ENCODE assay signal across 20 cellular contexts in genomic region chr19:4109626-4109945, GRCh38. TPM values are rescaled to one million over a fixed set of nuclear protein-coding genes. Genes with fewer than 3 reads are reported as not detected.
DNase-seq lines count a peak whose midpoint lies in the region; ATAC-seq and TF ChIP-seq lines count a peak whose summit lies in the region.
"Had no signal": no experiment of that assay in that cellular context is flagged by ENCODE, and none has a peak within 500 bp of the region (broad histone marks: within the 10 kb centered on the region; RNA-seq: fewer than 3 reads in every experiment).

No MANE protein-coding gene starts in this region.

- no peak overlapping the region for H2BK5ac ChIP-seq in mesenchymal stem cell (ENCODE audit: low read depth, low read length, poor library complexity, severe bottlenecking)

- no peak overlapping the region for H2AFZ ChIP-seq in SU-DHL-6 (ENCODE audit: low read depth, low read length, severe bottlenecking)
- H2AFZ ChIP-seq in mesenchymal stem cell (ENCODE audit: low read depth, low read length): no peak overlapping the region

- no peak overlapping the region for H3K23ac ChIP-seq in mesenchymal stem cell (ENCODE audit: low read length in 2 of 2)

- H3K79me1 ChIP-seq in mesenchymal stem cell (replicated peaks; ENCODE audit: low read length, poor library complexity, severe bottlenecking): peaks cover 60% of the 10 kb centered on the region

- H2AK5ac ChIP-seq in mesenchymal stem cell (ENCODE audit: low read length, severe bottlenecking): no peak overlapping the region

- no peak overlapping the region for H3K18ac ChIP-seq in mesenchymal stem cell (ENCODE audit: low read depth in 1 of 2, low read length in 2 of 2)

- no peaks in the 10 kb centered on the region for H3K9me3 Mint-ChIP-seq in activated CD4-positive, alpha-beta memory T cell treated with anti-CD3 and anti-CD28 coated beads, Interleukin-2, amount 10 ng/mL, durations not matched to agents 7 days and 5 days
- H3K9me3 Mint-ChIP-seq in activated CD4-positive, alpha-beta memory T cell treated with anti-CD3 and anti-CD28 coated beads for 36 hours: no peaks in the 10 kb centered on the region
- no peaks in the 10 kb centered on the region for H3K9me3 Mint-ChIP-seq in effector memory CD8-positive, alpha-beta T cell
- H3K9me3 Mint-ChIP-seq in stimulated activated naive B cell treated with anti-CD40 and anti-IgM and Interleukin-4, amounts not matched to agents 10 μg/mL and 1 μg/mL and 100 μg/mL, for 72 hours: no peaks in the 10 kb centered on the region

- no peak overlapping the region for H3K4me3 Mint-ChIP-seq in activated CD4-positive, alpha-beta memory T cell treated with anti-CD3 and anti-CD28 coated beads, Interleukin-2, amount 10 ng/mL, durations not matched to agents 7 days and 5 days
- H3K4me3 Mint-ChIP-seq in activated CD4-positive, alpha-beta memory T cell treated with anti-CD3 and anti-CD28 coated beads for 36 hours: no peak overlapping the region
- H3K4me3 Mint-ChIP-seq in effector memory CD8-positive, alpha-beta T cell: peak overlapping the region; percentile 49 to 74
- H3K4me3 Mint-ChIP-seq in stimulated activated naive B cell treated with anti-CD40 and anti-IgM and Interleukin-4, amounts not matched to agents 10 μg/mL and 1 μg/mL and 100 μg/mL, for 72 hours: peak overlapping the region in 1 of 2 donors; percentile 32

- no peaks in the 10 kb centered on the region for H4K20me1 ChIP-seq in SU-DHL-6 (ENCODE audit: low read depth, low read length)

- CTCF ChIA-PET in activated CD4-positive, alpha-beta memory T cell treated with anti-CD3 and anti-CD28 coated beads, Interleukin-2, amount 10 ng/mL, durations not matched to agents 7 days and 5 days (lab: Charles Lee): interaction anchor here (0.5 to 1.2 kb wide), 3 partner anchors 30 to 122 kb away, joined by 3 to 13 read pairs (median 4); no protein-coding TSS in a partner anchor
- CTCF ChIA-PET in activated CD4-positive, alpha-beta memory T cell treated with anti-CD3 and anti-CD28 coated beads for 36 hours (lab: Charles Lee): interaction anchor here (0.8 to 1.9 kb wide), 2 partner anchors 30 to 122 kb away, joined by 3 to 10 read pairs; no protein-coding TSS in a partner anchor

- TF ChIP-seq POLR2A in erythroblast (IDR thresholded peaks at IDR 0.05; ENCODE audit: low read length): no peak

- H3K27ac Mint-ChIP-seq in activated CD4-positive, alpha-beta memory T cell treated with anti-CD3 and anti-CD28 coated beads, Interleukin-2, amount 10 ng/mL, durations not matched to agents 7 days and 5 days: peak overlapping the region; percentile 95
- H3K27ac Mint-ChIP-seq in activated CD4-positive, alpha-beta memory T cell treated with anti-CD3 and anti-CD28 coated beads for 36 hours: no peak overlapping the region
- H3K27ac Mint-ChIP-seq in effector memory CD8-positive, alpha-beta T cell: peak overlapping the region; percentile 86 to 95
- peak overlapping the region; percentile 100 for H3K27ac Mint-ChIP-seq in stimulated activated naive B cell treated with anti-CD40 and anti-IgM and Interleukin-4, amounts not matched to agents 10 μg/mL and 1 μg/mL and 100 μg/mL, for 72 hours

- no peak for ATAC-seq in effector memory CD8-positive, alpha-beta T cell (replicated peaks)
- ATAC-seq in stimulated activated naive B cell treated with anti-CD40 and anti-IgM and Interleukin-4, amounts not matched to agents 10 μg/mL and 1 μg/mL and 100 μg/mL, for 72 hours (replicated peaks): no peak
- ATAC-seq: right cardiac atrium had no signal

- no peak overlapping the region for H2BK12ac ChIP-seq in mesenchymal stem cell (ENCODE audit: low read length in 2 of 2)

- H4K91ac ChIP-seq in mesenchymal stem cell (ENCODE audit: low read length): no peak overlapping the region

- H3K36me3 ChIP-seq in SU-DHL-6 (ENCODE audit: low read length): no peaks in the 10 kb centered on the region
- peaks cover 89% of the 10 kb centered on the region in 2 experiments for H3K36me3 ChIP-seq in mesenchymal stem cell (ENCODE audit: control insufficient read depth in 1 of 2, insufficient read depth in 2 of 2, low read depth in 1 of 2, low read length in 2 of 2)

- H3F3A ChIP-seq in SU-DHL-6 (ENCODE audit: insufficient read depth): no peaks in the 10 kb centered on the region; the same call in 1 of the 2 replicates

- H4K8ac ChIP-seq in mesenchymal stem cell (ENCODE audit: low read length): no peak overlapping the region

- H3K9me3 ChIP-seq in SU-DHL-6 (ENCODE audit: insufficient read depth, low read length) (no peaks in the 10 kb centered on the region), mesenchymal stem cell (ENCODE audit: control insufficient read depth, low read length) (no peaks in the 10 kb centered on the region)
- H3K9me3 ChIP-seq: HAP-1, upper lobe of right lung had no signal

- H3K4me2 ChIP-seq in SU-DHL-6 (ENCODE audit: low read depth, low read length, poor library complexity, severe bottlenecking) (peak overlapping the region; percentile 0), mesenchymal stem cell (ENCODE audit: low read length, poor library complexity, severe bottlenecking) (no peak overlapping the region)

- TF ChIP-seq CTCF in SU-DHL-6 (IDR thresholded peaks at IDR 0.05; ENCODE audit: insufficient read depth, low read length, poor library complexity, severe bottlenecking): no peak

- peaks cover 64% of the 10 kb centered on the region for H3K4me1 Mint-ChIP-seq in activated CD4-positive, alpha-beta memory T cell treated with anti-CD3 and anti-CD28 coated beads, Interleukin-2, amount 10 ng/mL, durations not matched to agents 7 days and 5 days
- H3K4me1 Mint-ChIP-seq in activated CD4-positive, alpha-beta memory T cell treated with anti-CD3 and anti-CD28 coated beads for 36 hours (ENCODE audit: low read depth): peaks cover 40% of the 10 kb centered on the region
- peaks cover 50 to 62% of the 10 kb centered on the region in 2 donors for H3K4me1 Mint-ChIP-seq in effector memory CD8-positive, alpha-beta T cell (ENCODE audit: low read depth in 2 of 2)
- peaks cover 54 to 81% of the 10 kb centered on the region in 2 donors for H3K4me1 Mint-ChIP-seq in stimulated activated naive B cell treated with anti-CD40 and anti-IgM and Interleukin-4, amounts not matched to agents 10 μg/mL and 1 μg/mL and 100 μg/mL, for 72 hours

- no peaks in the 10 kb centered on the region for H3K79me2 ChIP-seq in SU-DHL-6 (ENCODE audit: insufficient read depth, low read length)

- POLR2A ChIA-PET in activated CD4-positive, alpha-beta memory T cell treated with anti-CD3 and anti-CD28 coated beads, Interleukin-2, amount 10 ng/mL, durations not matched to agents 7 days and 5 days (lab: Charles Lee): interaction anchor here (0.9 to 1.3 kb wide), 7 partner anchors 10 to 229 kb away, joined by 3 to 14 read pairs (median 4); partner anchors contain the start of genes STAP2 and ZBTB7A
- POLR2A ChIA-PET in activated CD4-positive, alpha-beta memory T cell treated with anti-CD3 and anti-CD28 coated beads for 36 hours (lab: Charles Lee): interaction anchor here (0.5 kb wide), 1 partner anchor 122 kb away, joined by 4 read pairs; no protein-coding TSS in a partner anchor

- no peak overlapping the region for H3K4me3 ChIP-seq in SU-DHL-6 (ENCODE audit: insufficient read depth, low read length, poor library complexity, severe bottlenecking)
- no peak overlapping the region for H3K4me3 ChIP-seq in mesenchymal stem cell (ENCODE audit: insufficient read depth in 1 of 2, low read depth in 1 of 2, low read length in 2 of 2)
- H3K4me3 ChIP-seq: HAP-1, upper lobe of right lung had no signal

- no peak overlapping the region for H3K4ac ChIP-seq in mesenchymal stem cell (ENCODE audit: low read depth in 1 of 2, low read length in 2 of 2)

- H2BK15ac ChIP-seq in mesenchymal stem cell (ENCODE audit: low read depth, poor library complexity, severe bottlenecking): no peak overlapping the region

- H3K27ac ChIP-seq in SU-DHL-6 (ENCODE audit: low read depth, low read length) (peak overlapping the region; percentile 59), mesenchymal stem cell (ENCODE audit: low read length, poor library complexity, severe bottlenecking) (no peak overlapping the region)
- H3K27ac ChIP-seq: upper lobe of right lung had no signal

- no peak overlapping the region for H2BK120ac ChIP-seq in mesenchymal stem cell (ENCODE audit: low read depth, low read length)

- H3K4me1 ChIP-seq in mesenchymal stem cell (ENCODE audit: control insufficient read depth, insufficient read depth, low read depth, low read length): peaks cover 6% of the 10 kb centered on the region
- H3K4me1 ChIP-seq: HAP-1, upper lobe of right lung had no signal

- H3K14ac ChIP-seq in mesenchymal stem cell (ENCODE audit: low read length in 2 of 2): no peak overlapping the region

- no peaks in the 10 kb centered on the region for H3K27me3 Mint-ChIP-seq in activated CD4-positive, alpha-beta memory T cell treated with anti-CD3 and anti-CD28 coated beads, Interleukin-2, amount 10 ng/mL, durations not matched to agents 7 days and 5 days
- H3K27me3 Mint-ChIP-seq in activated CD4-positive, alpha-beta memory T cell treated with anti-CD3 and anti-CD28 coated beads for 36 hours: no peaks in the 10 kb centered on the region
- no peaks in the 10 kb centered on the region for H3K27me3 Mint-ChIP-seq in effector memory CD8-positive, alpha-beta T cell
- H3K27me3 Mint-ChIP-seq in stimulated activated naive B cell treated with anti-CD40 and anti-IgM and Interleukin-4, amounts not matched to agents 10 μg/mL and 1 μg/mL and 100 μg/mL, for 72 hours: no peaks in the 10 kb centered on the region

- no peaks in the 10 kb centered on the region for H3K27me3 ChIP-seq in SU-DHL-6 (ENCODE audit: low read length)
- H3K27me3 ChIP-seq in mesenchymal stem cell (ENCODE audit: control insufficient read depth in 1 of 2, insufficient read depth in 1 of 2, low read length in 2 of 2): no peaks in the 10 kb centered on the region
- H3K27me3 ChIP-seq: upper lobe of right lung had no signal

- DNase-seq in activated CD4-positive, alpha-beta memory T cell treated with anti-CD3 and anti-CD28 coated beads, Interleukin-2, amount 10 ng/mL, durations not matched to agents 7 days and 5 days: no peak
- DNase-seq in activated CD4-positive, alpha-beta memory T cell treated with anti-CD3 and anti-CD28 coated beads for 36 hours: no peak
- DNase-seq in effector memory CD8-positive, alpha-beta T cell: no peak
- no peak for DNase-seq in stimulated activated naive B cell treated with anti-CD40 and anti-IgM and Interleukin-4, amounts not matched to agents 10 μg/mL and 1 μg/mL and 100 μg/mL, for 72 hours
- DNase-seq in mesenchymal stem cell (no peak), Ammon's horn (ENCODE audit: low spot score) (no peak), erythroblast (lab: John Stamatoyannopoulos, UW) (no peak)
- DNase-seq: anterior cingulate cortex, C1 segment of cervical spinal cord, NCI-H146, NCI-H2171 treated with DMSO at 0.1 percent for 48 hours, NCI-H748 treated with DMSO at 0.1 percent for 48 hours, SHP77 treated with DMSO at 0.1 percent for 48 hours, upper lobe of right lung had no signal

- H3K9me2 ChIP-seq in SU-DHL-6 (replicated peaks; ENCODE audit: insufficient read depth, low read length): no peaks in the 10 kb centered on the region

- 97% methylated on average over 5 of the region's 6 CpGs for WGBS in mesenchymal stem cell

- peak overlapping the region; percentile 22; the same call in 1 of the 2 replicates for H3K9ac ChIP-seq in SU-DHL-6 (ENCODE audit: low read length)
- H3K9ac ChIP-seq in mesenchymal stem cell (ENCODE audit: low read length): no peak overlapping the region

- intact Hi-C loops in activated CD4-positive, alpha-beta memory T cell treated with anti-CD3 and anti-CD28 coated beads for 36 hours (cut with micrococcal nuclease): no loop called here

- peaks cover 86% of the 10 kb centered on the region for H3K36me3 Mint-ChIP-seq in activated CD4-positive, alpha-beta memory T cell treated with anti-CD3 and anti-CD28 coated beads, Interleukin-2, amount 10 ng/mL, durations not matched to agents 7 days and 5 days (ENCODE audit: low read depth)
- H3K36me3 Mint-ChIP-seq in activated CD4-positive, alpha-beta memory T cell treated with anti-CD3 and anti-CD28 coated beads for 36 hours: peaks cover 34% of the 10 kb centered on the region
- peaks cover 76% of the 10 kb centered on the region for H3K36me3 Mint-ChIP-seq in effector memory CD8-positive, alpha-beta T cell (ENCODE audit: insufficient read depth)
- H3K36me3 Mint-ChIP-seq in stimulated activated naive B cell treated with anti-CD40 and anti-IgM and Interleukin-4, amounts not matched to agents 10 μg/mL and 1 μg/mL and 100 μg/mL, for 72 hours: peaks cover 48 to 79% of the 10 kb centered on the region in 2 donors

RNA-seq across cellular contexts. Expression of gene MAP2K2, which starts 14.3 kb away (rescaled TPM):
- 100 to 1,000 TPM; 186 to 202 TPM for total RNA-seq in activated CD4-positive, alpha-beta memory T cell treated with anti-CD3 and anti-CD28 coated beads, Interleukin-2, amount 10 ng/mL, durations not matched to agents 7 days and 5 days
- 100 to 1,000 TPM; 128 to 129 TPM for total RNA-seq in activated CD4-positive, alpha-beta memory T cell treated with anti-CD3 and anti-CD28 coated beads for 36 hours
- polyA plus RNA-seq in mesenchymal stem cell (2013, experiment 1 of 2): 184 TPM
- polyA plus RNA-seq in mesenchymal stem cell (2013, experiment 2 of 2): 179 TPM

RNA-seq across cellular contexts. Expression of gene ZBTB7A, which starts 42.9 kb away (rescaled TPM):
- 10 to 100 TPM; 53.1 to 53.5 TPM for total RNA-seq in activated CD4-positive, alpha-beta memory T cell treated with anti-CD3 and anti-CD28 coated beads, Interleukin-2, amount 10 ng/mL, durations not matched to agents 7 days and 5 days
- total RNA-seq in activated CD4-positive, alpha-beta memory T cell treated with anti-CD3 and anti-CD28 coated beads for 36 hours: 10 to 100 TPM; 31.0 to 32.5 TPM
- 27.7 TPM for polyA plus RNA-seq in mesenchymal stem cell (2013, experiment 1 of 2)
- 26.9 TPM for polyA plus RNA-seq in mesenchymal stem cell (2013, experiment 2 of 2)

RNA-seq across cellular contexts. Expression of gene CREB3L3, which starts 43.8 kb away (rescaled TPM):
- under 1 TPM; 0.15 to 0.38 TPM for total RNA-seq in activated CD4-positive, alpha-beta memory T cell treated with anti-CD3 and anti-CD28 coated beads, Interleukin-2, amount 10 ng/mL, durations not matched to agents 7 days and 5 days
- not detected for total RNA-seq in activated CD4-positive, alpha-beta memory T cell treated with anti-CD3 and anti-CD28 coated beads for 36 hours
- polyA plus RNA-seq in mesenchymal stem cell (2013, experiment 1 of 2): 0.03 TPM
- 0.05 TPM for polyA plus RNA-seq in mesenchymal stem cell (2013, experiment 2 of 2)
- total RNA-seq: glomerular endothelial cell; omental fat pad; right cardiac atrium; T-helper 1 cell treated with Interleukin-12 subunit alpha and Interleukin-12 subunit beta and Interleukin-4 antibody, amounts not matched to agents 30 ng/mL and 1 ng/mL, for 36 hours; upper lobe of right lung had no signal
- polyA plus RNA-seq: right cardiac atrium had no signal

Comparison
In these comparisons a context has a peak if more than half of its experiments do, and no peak if none do; other contexts are left out.
1. H3K4me3 Mint-ChIP-seq: peak in effector memory CD8-positive, alpha-beta T cell (2 of 2); none in activated CD4-positive, alpha-beta memory T cell treated with anti-CD3 and anti-CD28 coated beads, Interleukin-2, amount 10 ng/mL, durations not matched to agents 7 days and 5 days (single experiment) and activated CD4-positive, alpha-beta memory T cell treated with anti-CD3 and anti-CD28 coated beads for 36 hours (single experiment).